In the genomic region with DNA sequence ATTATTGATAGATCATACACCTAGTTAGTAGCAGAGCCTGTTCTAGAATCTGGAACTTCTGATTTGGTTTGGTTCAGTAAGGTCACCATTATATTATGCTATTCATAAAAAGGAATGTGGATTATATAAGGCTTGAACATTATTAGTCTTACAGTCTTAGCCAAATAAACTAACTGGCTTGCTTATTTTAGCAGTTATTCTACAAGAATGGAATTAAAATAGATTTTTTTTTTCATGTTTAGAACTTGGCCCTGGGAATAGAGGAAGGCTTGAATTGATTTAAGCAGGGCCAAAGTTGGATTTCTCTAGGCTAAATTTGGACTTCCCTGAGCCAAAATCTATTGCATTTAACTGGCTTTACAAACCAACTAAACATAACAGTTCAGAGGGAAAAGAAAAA, we compare ENCODE assay signal across 19 cellular contexts. TPM values are rescaled to one million over a fixed set of nuclear protein-coding genes. Genes with fewer than 3 reads are reported as not detected.
DNase-seq lines count a peak whose midpoint lies in the region; ATAC-seq and TF ChIP-seq lines count a peak whose summit lies in the region.
"Had no signal": no experiment of that assay in that cellular context is flagged by ENCODE, and none has a peak within 500 bp of the region (broad histone marks: within the 10 kb centered on the region; RNA-seq: fewer than 3 reads in every experiment).

No MANE protein-coding gene starts in this region.

- peaks cover 29% of the 10 kb centered on the region for H3K4me1 Mint-ChIP-seq in nephron
- no peaks in the 10 kb centered on the region for H3K4me1 Mint-ChIP-seq in activated CD4-positive, alpha-beta T cell treated with anti-CD3 and anti-CD28 coated beads, Interleukin-2, amount 10 ng/mL, durations not matched to agents 7 days and 5 days
- H3K4me1 Mint-ChIP-seq: central memory CD8-positive, alpha-beta T cell had no signal

- DNase-seq in adipocyte (ENCODE audit: low read depth) (peak; percentile 25), fibroblast of peridontal ligament (ENCODE audit: extremely low read depth) (peak; percentile 87), thoracic aorta (ENCODE audit: low spot score) (no peak), T1000 (lab: John Stamatoyannopoulos, UW) (no peak), SIG-M5 treated with dmso at 0.1 percent for 504 hours (lab: John Stamatoyannopoulos, UW; ENCODE audit: unreplicated experiment) (no peak)
- DNase-seq in activated CD4-positive, alpha-beta T cell treated with anti-CD3 and anti-CD28 coated beads, Interleukin-2, amount 10 ng/mL, durations not matched to agents 7 days and 5 days, result no peak
- DNase-seq: activated CD8-positive, alpha-beta T cell treated with anti-CD3 and anti-CD28 coated beads for 36 hours; activated naive CD4-positive, alpha-beta T cell; activated T-cell treated with anti-CD3 and anti-CD28 coated beads for 4 hours; CD8-positive, alpha-beta T cell; H7; naive thymus-derived CD8-positive, alpha-beta T cell; NCI-H524 treated with DMSO at 0.1 percent for 48 hours; T-helper 9 cell had no signal

- peak overlapping the region; percentile 92 to 96 (median 93) for H3K27ac Mint-ChIP-seq in nephron
- no peak overlapping the region for H3K27ac Mint-ChIP-seq in activated CD4-positive, alpha-beta T cell treated with anti-CD3 and anti-CD28 coated beads, Interleukin-2, amount 10 ng/mL, durations not matched to agents 7 days and 5 days
- H3K27ac Mint-ChIP-seq: activated CD8-positive, alpha-beta T cell treated with anti-CD3 and anti-CD28 coated beads for 36 hours; CD8-positive, alpha-beta T cell had no signal

- H3K4me1 ChIP-seq in adipocyte (ENCODE audit: control insufficient read depth, insufficient read depth, low read length) (peaks cover 22% of the 10 kb centered on the region), thoracic aorta (ENCODE audit: control insufficient read depth in 1 of 2, low read depth in 2 of 2) (peaks cover 20 to 33% of the 10 kb centered on the region in 2 donors)
- H3K4me1 ChIP-seq: pancreas had no signal

- POLR2A ChIA-PET in activated CD4-positive, alpha-beta T cell treated with anti-CD3 and anti-CD28 coated beads, Interleukin-2, amount 10 ng/mL, durations not matched to agents 7 days and 5 days (lab: Charles Lee), result no interaction called here

- H3K9me3 ChIP-seq in adipocyte (ENCODE audit: control insufficient read depth, low read length) (no peaks in the 10 kb centered on the region), thoracic aorta (no peaks in the 10 kb centered on the region)
- H3K9me3 ChIP-seq: pancreas had no signal

- CTCF ChIA-PET in activated CD4-positive, alpha-beta T cell treated with anti-CD3 and anti-CD28 coated beads, Interleukin-2, amount 10 ng/mL, durations not matched to agents 7 days and 5 days (lab: Charles Lee), result interaction anchor here (0.6 to 0.7 kb wide), 2 partner anchors 63 to 438 kb away, joined by 3 read pairs; no protein-coding TSS in a partner anchor

- peaks cover 13% of the 10 kb centered on the region for H3K9me3 Mint-ChIP-seq in nephron
- no peaks in the 10 kb centered on the region for H3K9me3 Mint-ChIP-seq in activated CD4-positive, alpha-beta T cell treated with anti-CD3 and anti-CD28 coated beads, Interleukin-2, amount 10 ng/mL, durations not matched to agents 7 days and 5 days
- H3K9me3 Mint-ChIP-seq: activated CD8-positive, alpha-beta T cell treated with anti-CD3 and anti-CD28 coated beads for 36 hours; CD8-positive, alpha-beta T cell; central memory CD8-positive, alpha-beta T cell had no signal

- H3K4me3 ChIP-seq in adipocyte (ENCODE audit: low read length) (no peak overlapping the region), thoracic aorta (peak overlapping the region; percentile 19)
- H3K4me3 ChIP-seq: pancreas, SK-N-MC had no signal

- H3K27me3 ChIP-seq in adipocyte (replicated peaks; ENCODE audit: control insufficient read depth, insufficient read depth, low read length) (no peaks in the 10 kb centered on the region), thoracic aorta (replicated peaks; ENCODE audit: insufficient read depth) (no peaks in the 10 kb centered on the region)
- H3K27me3 ChIP-seq: pancreas had no signal

- H3K9ac ChIP-seq in adipocyte (ENCODE audit: low read length), result no peak overlapping the region

- H3K27me3 Mint-ChIP-seq in nephron (ENCODE audit: low read depth), result no peaks in the 10 kb centered on the region
- no peaks in the 10 kb centered on the region for H3K27me3 Mint-ChIP-seq in activated CD4-positive, alpha-beta T cell treated with anti-CD3 and anti-CD28 coated beads, Interleukin-2, amount 10 ng/mL, durations not matched to agents 7 days and 5 days
- H3K27me3 Mint-ChIP-seq: activated CD8-positive, alpha-beta T cell treated with anti-CD3 and anti-CD28 coated beads for 36 hours; central memory CD8-positive, alpha-beta T cell; naive thymus-derived CD8-positive, alpha-beta T cell had no signal

- H3K4me3 Mint-ChIP-seq in nephron, result peak overlapping the region in 1 of 3 experiments; percentile 48
- no peak overlapping the region for H3K4me3 Mint-ChIP-seq in activated CD4-positive, alpha-beta T cell treated with anti-CD3 and anti-CD28 coated beads, Interleukin-2, amount 10 ng/mL, durations not matched to agents 7 days and 5 days
- H3K4me3 Mint-ChIP-seq: activated CD8-positive, alpha-beta T cell treated with anti-CD3 and anti-CD28 coated beads for 36 hours; CD8-positive, alpha-beta T cell; central memory CD8-positive, alpha-beta T cell; naive thymus-derived CD8-positive, alpha-beta T cell had no signal

- TF ChIP-seq CTCF in nephron (IDR thresholded peaks at IDR 0.05; ENCODE audit: unreplicated experiment in 3 of 3) (no peak), thoracic aorta (IDR thresholded peaks at IDR 0.05) (no peak)

- ATAC-seq in thoracic aorta (ENCODE audit: insufficient number of reproducible peaks, low FRiP score, low read depth) (peak; percentile 57), GM21619 (IDR thresholded peaks at IDR 0.05; ENCODE audit: unreplicated experiment) (no peak)
- ATAC-seq: activated CD8-positive, alpha-beta T cell treated with anti-CD3 and anti-CD28 coated beads for 36 hours; CD8-positive, alpha-beta T cell; naive thymus-derived CD8-positive, alpha-beta T cell had no signal

- H3K36me3 ChIP-seq in adipocyte (ENCODE audit: control insufficient read depth, insufficient read depth, low read length, severe bottlenecking) (peaks cover 47% of the 10 kb centered on the region), thoracic aorta (no peaks in the 10 kb centered on the region)
- H3K36me3 ChIP-seq: pancreas had no signal

- peaks cover 44% of the 10 kb centered on the region for H3K36me3 Mint-ChIP-seq in nephron (ENCODE audit: low read depth)
- peaks cover 11% of the 10 kb centered on the region for H3K36me3 Mint-ChIP-seq in activated CD4-positive, alpha-beta T cell treated with anti-CD3 and anti-CD28 coated beads, Interleukin-2, amount 10 ng/mL, durations not matched to agents 7 days and 5 days (ENCODE audit: low read depth)

- H3K27ac ChIP-seq in thoracic aorta, result peak overlapping the region; percentile 68 to 69
- H3K27ac ChIP-seq: pancreas, SK-N-MC had no signal

RNA-seq across cellular contexts. Expression of a gene that starts 24.4 kb away (rescaled TPM):
- total RNA-seq in thoracic aorta, result 10 to 100 TPM; 14.5 to 20.4 TPM
- 10 to 100 TPM; 13.7 to 16.7 TPM for total RNA-seq in activated CD4-positive, alpha-beta T cell treated with anti-CD3 and anti-CD28 coated beads, Interleukin-2, amount 10 ng/mL, durations not matched to agents 7 days and 5 days

RNA-seq across cellular contexts. Expression of a gene that starts 24.7 kb away (rescaled TPM):
- total RNA-seq in thoracic aorta, result 10 to 100 TPM in 1 of 2 donors, 1 to 10 TPM in 1; 3.2 to 15.2 TPM
- total RNA-seq in activated CD4-positive, alpha-beta T cell treated with anti-CD3 and anti-CD28 coated beads, Interleukin-2, amount 10 ng/mL, durations not matched to agents 7 days and 5 days, result 1 to 10 TPM; 3.0 to 3.5 TPM

Comparison
In these comparisons a context has a peak if more than half of its experiments do, and no peak if none do; other contexts are left out.
1. DNase-seq: peak in adipocyte (single experiment) and fibroblast of peridontal ligament (single experiment); none in thoracic aorta (single experiment), T1000 (single experiment), activated CD4-positive, alpha-beta T cell treated with anti-CD3 and anti-CD28 coated beads, Interleukin-2, amount 10 ng/mL, durations not matched to agents 7 days and 5 days (single experiment) and SIG-M5 treated with dmso at 0.1 percent for 504 hours (single experiment).